In genomic region chr9:89109666-89110065, GRCh38 we compare ENCODE assay signal across 23 cellular contexts.
DNase-seq lines count a peak whose midpoint lies in the region; ATAC-seq and TF ChIP-seq lines count a peak whose summit lies in the region.
"Had no signal": no experiment of that assay in that cellular context is flagged by ENCODE, and none has a peak within 500 bp of the region (broad histone marks: within the 10 kb centered on the region; RNA-seq: fewer than 3 reads in every experiment).

No MANE protein-coding gene starts in this region.

- H3K9me3 Mint-ChIP-seq in HFFc6, result no peaks in the 10 kb centered on the region

- no peaks in the 10 kb centered on the region for H3K36me3 Mint-ChIP-seq in HFFc6 (ENCODE audit: low read depth)

- H3K4me1 Mint-ChIP-seq in HFFc6 (ENCODE audit: low read depth), result peaks cover 18% of the 10 kb centered on the region

- H3K4me3 Mint-ChIP-seq in HFFc6, result no peak overlapping the region

- no peak for ATAC-seq in HG02981 (IDR thresholded peaks at IDR 0.05; ENCODE audit: unreplicated experiment)
- ATAC-seq: HCT116 had no signal

- no peak for TF ChIP-seq CTCF in AG10803 (conservative IDR thresholded peaks at IDR 0.05; ENCODE audit: low read length)
- no peak for TF ChIP-seq CTCF in HFFc6 (IDR thresholded peaks at IDR 0.05)
- TF ChIP-seq CTCF in choroid plexus epithelial cell (conservative IDR thresholded peaks at IDR 0.05; ENCODE audit: low read depth, low read length), result no peak

- peak; percentile 12 for DNase-seq in AG10803 (ENCODE audit: low read depth)
- peak; percentile 28 for DNase-seq in HFFc6
- peak; percentile 47 for DNase-seq in choroid plexus epithelial cell (ENCODE audit: low read depth)
- peak; percentile 38 for DNase-seq in kidney tubule cell (ENCODE audit: low spot score)
- DNase-seq in activated CD8-positive, alpha-beta memory T cell treated with anti-CD3 and anti-CD28 coated beads, Interleukin-2, amount 50 U/mL, for 48 hours, result no peak
- DNase-seq in GM19240 (ENCODE audit: insufficient read length, low spot score), result no peak
- DNase-seq in amygdala (lab: John Stamatoyannopoulos, UW), result no peak
- DNase-seq: BE2C, DMS53, EL, GF-D8, Karpas-422, MV-4-11, NCI-H1105 treated with DMSO at 0.1 percent for 48 hours, NCI-H1694, NCI-H2081, NCI-H2171, NCI-H524 treated with DMSO at 0.1 percent for 48 hours, NCI-H82, Peyer's patch, SJCRH30 had no signal

- peaks cover 8% of the 10 kb centered on the region for H3K27me3 Mint-ChIP-seq in HFFc6 (ENCODE audit: insufficient read depth)

- H3K4me3 ChIP-seq in AG10803 (ENCODE audit: low read length) (no peak overlapping the region), choroid plexus epithelial cell (ENCODE audit: low read depth, low read length) (no peak overlapping the region)
- H3K4me3 ChIP-seq: Peyer's patch, SJCRH30 had no signal

- H3K27ac Mint-ChIP-seq in HFFc6, result no peak overlapping the region

Comparison
In these comparisons a context has a peak if more than half of its experiments do, and no peak if none do; other contexts are left out.
1. DNase-seq: peak in AG10803 (single experiment), HFFc6 (single experiment), choroid plexus epithelial cell (single experiment) and kidney tubule cell (single experiment); none in activated CD8-positive, alpha-beta memory T cell treated with anti-CD3 and anti-CD28 coated beads, Interleukin-2, amount 50 U/mL, for 48 hours (single experiment), GM19240 (single experiment) and amygdala (0 of 56).